ENCODE assay signal across 21 cellular contexts in genomic region chr16:861446-861845, GRCh38.
"Had no signal": no experiment of that assay in that cellular context is flagged by ENCODE, and none has a peak within 500 bp of the region (broad histone marks: within the 10 kb centered on the region; RNA-seq: fewer than 3 reads in every experiment).

No MANE protein-coding gene starts in this region.

- H3K4me2 ChIP-seq: SK-N-SH had no signal

- H3K9me3 ChIP-seq: SK-N-SH had no signal

- H3K27me3 ChIP-seq: MG63 had no signal

- FAIRE-seq: HTR-8/SVneo, RCC 7860 had no signal

- DNase-seq: KBM-7, MG63, NCI-H1092, NCI-H1105 treated with DMSO at 0.1 percent for 48 hours, NCI-H1417 treated with DMSO at 0.1 percent for 48 hours, NCI-H146, NCI-H1694 treated with DMSO at 0.1 percent for 48 hours, NCI-H1930, NCI-H2081, NCI-H2107, NCI-H226, NCI-H446, NCI-H510A, NCI-H524 treated with DMSO at 0.1 percent for 48 hours, NCI-H69, NCI-H774, RPMI8226, SHP77, SK-N-SH had no signal

- H3K9ac ChIP-seq: SK-N-SH had no signal

- H3K36me3 ChIP-seq: MG63 had no signal

- H3K4me3 ChIP-seq: MG63 had no signal
